8 cellular contexts compared by ENCODE assay signal in genomic region chr10:26697163-26697921, GRCh38. TPM values are rescaled to one million over a fixed set of nuclear protein-coding genes. Genes with fewer than 3 reads are reported as not detected.
DNase-seq lines count a peak whose midpoint lies in the region; ATAC-seq, FAIRE-seq and TF ChIP-seq lines count a peak whose summit lies in the region.

PDSS1 (plus strand) TSS chr10:26697701; CDS start chr10:26697712, 11 bp downstream.

- H3K4me3 ChIP-seq in kidney (ENCODE audit: low read length in 2 of 2) = peak within 1 kb of the TSS; percentile 95 to 97

- ATAC-seq in HG02885 (IDR thresholded peaks at IDR 0.05; ENCODE audit: poor library complexity, unreplicated experiment) = peak; percentile 85

- intact Hi-C loops in kidney (cut with DNase I) = no loop called here

- no peak for FAIRE-seq in kidney (lab: Jason Lieb, UNC)

- DNase-seq in SHP77 (lab: John Stamatoyannopoulos, UW) (peak; percentile 68 to 72), SHP77 treated with DMSO at 0.1 percent for 48 hours (lab: John Stamatoyannopoulos, UW) (no peak), NCI-H2171 treated with DMSO at 0.1 percent for 48 hours (lab: John Stamatoyannopoulos, UW) (peak; percentile 65), kidney (peak; percentile 92)
- peak; percentile 23 for DNase-seq in activated CD4-positive, CD25-positive, alpha-beta regulatory T cell treated with anti-CD3 and anti-CD28 coated beads, Interleukin-2, amount 50 U/mL, for 16 hours (ENCODE audit: low read depth, low spot score)
- DNase-seq in central memory CD4-positive, alpha-beta T cell = peak; percentile 49
- peak; percentile 81 for DNase-seq in stimulated activated CD4-positive, alpha-beta T cell treated with anti-CD3 and anti-CD28 coated beads, Interleukin-15, amount 100 ng/mL, for 24 hours

- no peaks in the 10 kb centered on the region for H3K9me3 ChIP-seq in kidney (ENCODE audit: control insufficient read depth in 1 of 2, low read length in 2 of 2)

- peaks cover 0 to 7% of the 10 kb centered on the region in 2 donors for H3K4me1 ChIP-seq in kidney (ENCODE audit: control insufficient read depth in 1 of 2, insufficient read depth in 1 of 2, low read depth in 1 of 2, low read length in 2 of 2)

- peak within 1 kb of the TSS; percentile 94 to 95 for H3K27ac ChIP-seq in kidney (ENCODE audit: low read depth in 2 of 2, low read length in 2 of 2)

- TF ChIP-seq CTCF in kidney (IDR thresholded peaks at IDR 0.05; ENCODE audit: borderline replicate concordance, extremely low read depth, insufficient read depth) = no peak

- no peaks in the 10 kb centered on the region for H3K36me3 ChIP-seq in kidney (ENCODE audit: control insufficient read depth in 1 of 2, insufficient read depth in 2 of 2, low read length in 2 of 2)

- H3K9ac ChIP-seq in kidney (ENCODE audit: low read length in 2 of 2) = peak within 1 kb of the TSS; percentile 56 to 75

RNA-seq across cellular contexts. Expression of gene PDSS1, which starts in this region (rescaled TPM):
- 5.2 TPM for total RNA-seq in kidney
- 11.8 TPM for polyA plus RNA-seq in kidney (ENCODE audit: insufficient read depth, low read depth, low replicate concordance)
